In genomic region chr6:35919827-35920751, GRCh38 we compare ENCODE assay signal across 1 cellular context.
TF ChIP-seq lines count a peak whose summit lies in the region.

No MANE protein-coding gene starts in this region.

TF ChIP-seq in HepG2, 621 proteins besides CTCF, POLR2A, EP300 and RAD21 (continued from another document and continues in another):
- TF ChIP-seq ZNF558 (CRISPR knock-in tag; IDR thresholded peaks at IDR 0.05; ENCODE audit: borderline replicate concordance) (0 out of 2 replicates have a peak, but pooled peaks have one; percentile 25), ZNF143 (CRISPR knock-in tag; IDR thresholded peaks at IDR 0.05) (no peak), ZNF616 (CRISPR knock-in tag; IDR thresholded peaks at IDR 0.05; ENCODE audit: low read depth) (peak; percentile 29; the same call in 1 of the 2 replicates), ZNF225 (CRISPR knock-in tag; IDR thresholded peaks at IDR 0.05) (peak; percentile 90), MEIS1 (CRISPR knock-in tag; IDR thresholded peaks at IDR 0.05; ENCODE audit: borderline replicate concordance) (no peak; the same call in 1 of the 2 replicates), TOE1 (CRISPR knock-in tag; IDR thresholded peaks at IDR 0.05) (no peak), ZNF816 (CRISPR knock-in tag; IDR thresholded peaks at IDR 0.05; ENCODE audit: borderline replicate concordance) (peak; percentile 63; the same call in 1 of the 2 replicates), KLF16 (CRISPR knock-in tag; IDR thresholded peaks at IDR 0.05) (peak in 1 of 2 experiments; percentile 25; a peak in 1 of 4 replicates), ATF6 (CRISPR knock-in tag; conservative IDR thresholded peaks at IDR 0.05) (0 out of 2 replicates have a peak, but pooled peaks have one; percentile 73), YEATS2 (CRISPR knock-in tag; IDR thresholded peaks at IDR 0.05; ENCODE audit: borderline replicate concordance) (peak; percentile 22; the same call in 1 of the 2 replicates), ZBTB38 (CRISPR knock-in tag; IDR thresholded peaks at IDR 0.05) (peak; percentile 63; the same call in 1 of the 2 replicates), SP4 (CRISPR knock-in tag; IDR thresholded peaks at IDR 0.05) (peak; percentile 44; the same call in 1 of the 2 replicates), ELF1 (CRISPR knock-in tag; IDR thresholded peaks at IDR 0.05) (no peak), ZFY (CRISPR knock-in tag; IDR thresholded peaks at IDR 0.05) (peak; percentile 62), MBNL3 (CRISPR knock-in tag; conservative IDR thresholded peaks at IDR 0.05) (no peak), RAD51 (IDR thresholded peaks at IDR 0.05; ENCODE audit: borderline replicate concordance) (no peak), ZNF24 (IDR thresholded peaks at IDR 0.05) (no peak), KAT8 (CRISPR knock-in tag; IDR thresholded peaks at IDR 0.05) (0 out of 2 replicates have a peak, but pooled peaks have one; percentile 20), KDM2A (CRISPR knock-in tag; IDR thresholded peaks at IDR 0.05; ENCODE audit: borderline replicate concordance, low read depth) (peak; percentile 60; the same call in 1 of the 2 replicates), ZNF850 (CRISPR knock-in tag; conservative IDR thresholded peaks at IDR 0.05) (0 out of 2 replicates have a peak, but pooled peaks have one; percentile 74), ZNF121 (CRISPR knock-in tag; IDR thresholded peaks at IDR 0.05) (peak; percentile 28; the same call in 1 of the 2 replicates), USF2 (IDR thresholded peaks at IDR 0.05; ENCODE audit: low read depth, low read length) (no peak), USF2 (CRISPR knock-in tag; IDR thresholded peaks at IDR 0.05; ENCODE audit: borderline replicate concordance) (peak; percentile 5; the same call in 1 of the 2 replicates), SOX6 (IDR thresholded peaks at IDR 0.05) (no peak), SOX6 (CRISPR knock-in tag; IDR thresholded peaks at IDR 0.05) (no peak), FOSL1 (CRISPR knock-in tag; IDR thresholded peaks at IDR 0.05; ENCODE audit: borderline replicate concordance) (0 out of 2 replicates have a peak, but pooled peaks have one; percentile 11), SALL2 (CRISPR knock-in tag; IDR thresholded peaks at IDR 0.05) (peak; percentile 29; the same call in 1 of the 2 replicates), ZNF556 (CRISPR knock-in tag; IDR thresholded peaks at IDR 0.05; ENCODE audit: borderline replicate concordance) (0 out of 2 replicates have a peak, but pooled peaks have one; percentile 28), RXRB (CRISPR knock-in tag; IDR thresholded peaks at IDR 0.05; ENCODE audit: borderline replicate concordance) (0 out of 2 replicates have a peak, but pooled peaks have one; percentile 15), ATF7 (IDR thresholded peaks at IDR 0.05) (no peak), ATF7 (CRISPR knock-in tag; IDR thresholded peaks at IDR 0.05) (peak; percentile 50; the same call in 1 of the 2 replicates), ZFYVE20 (CRISPR knock-in tag; IDR thresholded peaks at IDR 0.05; ENCODE audit: borderline replicate concordance, low read depth) (peak; percentile 44; the same call in 1 of the 2 replicates), ZNF557 (CRISPR knock-in tag; IDR thresholded peaks at IDR 0.05) (0 out of 2 replicates have a peak, but pooled peaks have one; percentile 29), ZNF678 (CRISPR knock-in tag; IDR thresholded peaks at IDR 0.05) (peak; percentile 81; the same call in 1 of the 2 replicates), ZNF101 (CRISPR knock-in tag; IDR thresholded peaks at IDR 0.05; ENCODE audit: borderline replicate concordance, low read depth) (no peak; the same call in 1 of the 2 replicates), ZNF7 (CRISPR knock-in tag; IDR thresholded peaks at IDR 0.05) (no peak), BRD4 (CRISPR knock-in tag; IDR thresholded peaks at IDR 0.05) (0 out of 2 replicates have a peak, but pooled peaks have one; percentile 55), SAP130 (CRISPR knock-in tag; IDR thresholded peaks at IDR 0.05; ENCODE audit: low read depth) (peak; percentile 81), ZSCAN12 (CRISPR knock-in tag; IDR thresholded peaks at IDR 0.05) (0 out of 2 replicates have a peak, but pooled peaks have one; percentile 25), KDM3A (CRISPR knock-in tag; IDR thresholded peaks at IDR 0.05; ENCODE audit: low read depth) (no peak), ZMAT3 (CRISPR knock-in tag; conservative IDR thresholded peaks at IDR 0.05) (peak; percentile 26; the same call in 1 of the 2 replicates), ZNF776 (CRISPR knock-in tag; IDR thresholded peaks at IDR 0.05) (0 out of 2 replicates have a peak, but pooled peaks have one; percentile 24), ZNF136 (CRISPR knock-in tag; IDR thresholded peaks at IDR 0.05; ENCODE audit: low read depth) (no peak), ETV5 (CRISPR knock-in tag; IDR thresholded peaks at IDR 0.05; ENCODE audit: borderline replicate concordance) (peak; percentile 46; the same call in 1 of the 2 replicates), YY1 (IDR thresholded peaks at IDR 0.05; ENCODE audit: insufficient read depth, insufficient replicate concordance, low read depth, low read length) (peak; percentile 24), SRY (CRISPR knock-in tag; IDR thresholded peaks at IDR 0.05) (0 out of 2 replicates have a peak, but pooled peaks have one; percentile 10), ZNF550 (CRISPR knock-in tag; IDR thresholded peaks at IDR 0.05; ENCODE audit: borderline replicate concordance) (0 out of 2 replicates have a peak, but pooled peaks have one; percentile 49)
- TF ChIP-seq, protein P1, sequence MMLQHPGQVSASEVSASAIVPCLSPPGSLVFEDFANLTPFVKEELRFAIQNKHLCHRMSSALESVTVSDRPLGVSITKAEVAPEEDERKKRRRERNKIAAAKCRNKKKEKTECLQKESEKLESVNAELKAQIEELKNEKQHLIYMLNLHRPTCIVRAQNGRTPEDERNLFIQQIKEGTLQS (CRISPR knock-in tag; IDR thresholded peaks at IDR 0.05), result no peak
- TF ChIP-seq, protein P2, sequence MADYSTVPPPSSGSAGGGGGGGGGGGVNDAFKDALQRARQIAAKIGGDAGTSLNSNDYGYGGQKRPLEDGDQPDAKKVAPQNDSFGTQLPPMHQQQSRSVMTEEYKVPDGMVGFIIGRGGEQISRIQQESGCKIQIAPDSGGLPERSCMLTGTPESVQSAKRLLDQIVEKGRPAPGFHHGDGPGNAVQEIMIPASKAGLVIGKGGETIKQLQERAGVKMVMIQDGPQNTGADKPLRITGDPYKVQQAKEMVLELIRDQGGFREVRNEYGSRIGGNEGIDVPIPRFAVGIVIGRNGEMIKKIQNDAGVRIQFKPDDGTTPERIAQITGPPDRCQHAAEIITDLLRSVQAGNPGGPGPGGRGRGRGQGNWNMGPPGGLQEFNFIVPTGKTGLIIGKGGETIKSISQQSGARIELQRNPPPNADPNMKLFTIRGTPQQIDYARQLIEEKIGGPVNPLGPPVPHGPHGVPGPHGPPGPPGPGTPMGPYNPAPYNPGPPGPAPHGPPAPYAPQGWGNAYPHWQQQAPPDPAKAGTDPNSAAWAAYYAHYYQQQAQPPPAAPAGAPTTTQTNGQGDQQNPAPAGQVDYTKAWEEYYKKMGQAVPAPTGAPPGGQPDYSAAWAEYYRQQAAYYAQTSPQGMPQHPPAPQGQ (CRISPR knock-in tag; IDR thresholded peaks at IDR 0.05; ENCODE audit: borderline replicate concordance), result no peak
- TF ChIP-seq, protein P3, sequence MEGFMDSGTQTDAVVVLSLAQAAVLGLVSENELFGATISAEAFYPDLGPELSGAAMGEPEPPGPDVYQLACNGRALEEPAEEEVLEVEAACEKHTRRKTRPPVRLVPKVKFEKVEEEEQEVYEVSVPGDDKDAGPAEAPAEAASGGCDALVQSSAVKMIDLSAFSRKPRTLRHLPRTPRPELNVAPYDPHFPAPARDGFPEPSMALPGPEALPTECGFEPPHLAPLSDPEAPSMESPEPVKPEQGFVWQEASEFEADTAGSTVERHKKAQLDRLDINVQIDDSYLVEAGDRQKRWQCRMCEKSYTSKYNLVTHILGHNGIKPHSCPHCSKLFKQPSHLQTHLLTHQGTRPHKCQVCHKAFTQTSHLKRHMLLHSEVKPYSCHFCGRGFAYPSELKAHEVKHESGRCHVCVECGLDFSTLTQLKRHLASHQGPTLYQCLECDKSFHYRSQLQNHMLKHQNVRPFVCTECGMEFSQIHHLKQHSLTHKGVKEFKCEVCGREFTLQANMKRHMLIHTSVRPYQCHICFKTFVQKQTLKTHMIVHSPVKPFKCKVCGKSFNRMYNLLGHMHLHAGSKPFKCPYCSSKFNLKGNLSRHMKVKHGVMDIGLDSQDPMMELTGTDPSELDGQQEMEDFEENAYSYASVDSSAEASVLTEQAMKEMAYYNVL (CRISPR knock-in tag; IDR thresholded peaks at IDR 0.05; ENCODE audit: borderline replicate concordance), result peak; percentile 28
- TF ChIP-seq, protein P4, sequence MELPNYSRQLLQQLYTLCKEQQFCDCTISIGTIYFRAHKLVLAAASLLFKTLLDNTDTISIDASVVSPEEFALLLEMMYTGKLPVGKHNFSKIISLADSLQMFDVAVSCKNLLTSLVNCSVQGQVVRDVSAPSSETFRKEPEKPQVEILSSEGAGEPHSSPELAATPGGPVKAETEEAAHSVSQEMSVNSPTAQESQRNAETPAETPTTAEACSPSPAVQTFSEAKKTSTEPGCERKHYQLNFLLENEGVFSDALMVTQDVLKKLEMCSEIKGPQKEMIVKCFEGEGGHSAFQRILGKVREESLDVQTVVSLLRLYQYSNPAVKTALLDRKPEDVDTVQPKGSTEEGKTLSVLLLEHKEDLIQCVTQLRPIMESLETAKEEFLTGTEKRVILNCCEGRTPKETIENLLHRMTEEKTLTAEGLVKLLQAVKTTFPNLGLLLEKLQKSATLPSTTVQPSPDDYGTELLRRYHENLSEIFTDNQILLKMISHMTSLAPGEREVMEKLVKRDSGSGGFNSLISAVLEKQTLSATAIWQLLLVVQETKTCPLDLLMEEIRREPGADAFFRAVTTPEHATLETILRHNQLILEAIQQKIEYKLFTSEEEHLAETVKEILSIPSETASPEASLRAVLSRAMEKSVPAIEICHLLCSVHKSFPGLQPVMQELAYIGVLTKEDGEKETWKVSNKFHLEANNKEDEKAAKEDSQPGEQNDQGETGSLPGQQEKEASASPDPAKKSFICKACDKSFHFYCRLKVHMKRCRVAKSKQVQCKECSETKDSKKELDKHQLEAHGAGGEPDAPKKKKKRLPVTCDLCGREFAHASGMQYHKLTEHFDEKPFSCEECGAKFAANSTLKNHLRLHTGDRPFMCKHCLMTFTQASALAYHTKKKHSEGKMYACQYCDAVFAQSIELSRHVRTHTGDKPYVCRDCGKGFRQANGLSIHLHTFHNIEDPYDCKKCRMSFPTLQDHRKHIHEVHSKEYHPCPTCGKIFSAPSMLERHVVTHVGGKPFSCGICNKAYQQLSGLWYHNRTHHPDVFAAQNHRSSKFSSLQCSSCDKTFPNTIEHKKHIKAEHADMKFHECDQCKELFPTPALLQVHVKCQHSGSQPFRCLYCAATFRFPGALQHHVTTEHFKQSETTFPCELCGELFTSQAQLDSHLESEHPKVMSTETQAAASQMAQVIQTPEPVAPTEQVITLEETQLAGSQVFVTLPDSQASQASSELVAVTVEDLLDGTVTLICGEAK (IDR thresholded peaks at IDR 0.05), result no peak
- TF ChIP-seq, protein P4 (CRISPR knock-in tag; IDR thresholded peaks at IDR 0.05), result peak; percentile 36; the same call in 1 of the 2 replicates
